ENCODE assay signal across 9 cellular contexts in genomic region chr2:43675646-43676321, GRCh38. TPM values are rescaled to one million over a fixed set of nuclear protein-coding genes. Genes with fewer than 3 reads are reported as not detected.
DNase-seq lines count a peak whose midpoint lies in the region; ATAC-seq, FAIRE-seq and TF ChIP-seq lines count a peak whose summit lies in the region.
"Had no signal": no experiment of that assay in that cellular context is flagged by ENCODE, and none has a peak within 500 bp of the region (broad histone marks: within the 10 kb centered on the region; RNA-seq: fewer than 3 reads in every experiment).

No MANE protein-coding gene starts in this region.

- peak overlapping the region; percentile 51 to 68 for H3K4me3 ChIP-seq in ascending aorta
- peak overlapping the region; percentile 67 to 72 for H3K4me3 ChIP-seq in kidney (ENCODE audit: low read length in 2 of 2)
- H3K4me3 ChIP-seq in testis, result peak overlapping the region; percentile 44 to 68
- H3K4me3 ChIP-seq: BLaER1 treated with 17β-estradiol and CSF1 and Interleukin-3, amounts not matched to agents 10 nM and 100 nM had no signal

- WGBS in testis, 2 donors, result 42 to 46% methylated on average over 14 of the region's 14 CpGs

- peaks cover 31% of the 10 kb centered on the region for H3K27me3 Mint-ChIP-seq in activated CD4-positive, alpha-beta T cell treated with anti-CD3 and anti-CD28 coated beads, Interleukin-2, amount 10 ng/mL, durations not matched to agents 7 days and 5 days

- intact Hi-C loops in ascending aorta (cut with DNase I) (no loop called here), kidney (cut with DNase I) (no loop called here), testis (cut with DNase I; ENCODE audit: low total_unique reads) (no loop called here)

- DNase-seq in activated CD4-positive, alpha-beta T cell treated with anti-CD3 and anti-CD28 coated beads, Interleukin-2, amount 10 ng/mL, durations not matched to agents 7 days and 5 days, result no peak
- DNase-seq in activated CD4-positive, alpha-beta T cell treated with anti-CD3 and anti-CD28 coated beads, Interleukin-2, amount 50 U/mL, for 48 hours, result no peak
- DNase-seq in ascending aorta (ENCODE audit: low spot score in 2 of 2), result no peak
- no peak for DNase-seq in kidney
- DNase-seq in testis, result no peak
- no peak for DNase-seq in 8988T

- H3K27ac ChIP-seq in ascending aorta, result no peak overlapping the region
- H3K27ac ChIP-seq in kidney (ENCODE audit: low read depth in 2 of 2, low read length in 2 of 2), result no peak overlapping the region
- peak overlapping the region in 1 of 2 donors; percentile 20 for H3K27ac ChIP-seq in testis
- H3K27ac ChIP-seq: BLaER1 treated with 17β-estradiol and CSF1 and Interleukin-3, amounts not matched to agents 10 nM and 100 nM had no signal

- POLR2A ChIA-PET in activated CD4-positive, alpha-beta T cell treated with anti-CD3 and anti-CD28 coated beads, Interleukin-2, amount 10 ng/mL, durations not matched to agents 7 days and 5 days (lab: Charles Lee), result no interaction called here

- ATAC-seq in HG02970 (IDR thresholded peaks at IDR 0.05; ENCODE audit: low FRiP score, unreplicated experiment), result no peak
- no peak for ATAC-seq in GM19351 (IDR thresholded peaks at IDR 0.05; ENCODE audit: unreplicated experiment)

- CTCF ChIA-PET in activated CD4-positive, alpha-beta T cell treated with anti-CD3 and anti-CD28 coated beads, Interleukin-2, amount 10 ng/mL, durations not matched to agents 7 days and 5 days (lab: Charles Lee), result interaction anchor here (0.6 kb wide), 1 partner anchor 362 kb away, joined by 5 read pairs; no protein-coding TSS in a partner anchor

- H3K4me3 Mint-ChIP-seq in activated CD4-positive, alpha-beta T cell treated with anti-CD3 and anti-CD28 coated beads, Interleukin-2, amount 10 ng/mL, durations not matched to agents 7 days and 5 days, result peak overlapping the region; percentile 20

- H3K9ac ChIP-seq in kidney (ENCODE audit: low read length in 2 of 2), result peak overlapping the region in 1 of 2 donors; percentile 56
- H3K9ac ChIP-seq: BLaER1 treated with 17β-estradiol and CSF1 and Interleukin-3, amounts not matched to agents 10 nM and 100 nM had no signal

- H3K9me3 ChIP-seq in ascending aorta (no peaks in the 10 kb centered on the region), kidney (ENCODE audit: control insufficient read depth in 1 of 2, low read length in 2 of 2) (no peaks in the 10 kb centered on the region), testis (no peaks in the 10 kb centered on the region)

- TF ChIP-seq POLR2A in testis (IDR thresholded peaks at IDR 0.05), result no peak

- H3K9me3 Mint-ChIP-seq in activated CD4-positive, alpha-beta T cell treated with anti-CD3 and anti-CD28 coated beads, Interleukin-2, amount 10 ng/mL, durations not matched to agents 7 days and 5 days, result peaks cover 5% of the 10 kb centered on the region

- no peaks in the 10 kb centered on the region for H3K36me3 ChIP-seq in ascending aorta
- H3K36me3 ChIP-seq in kidney (ENCODE audit: control insufficient read depth in 1 of 2, insufficient read depth in 2 of 2, low read length in 2 of 2), result no peaks in the 10 kb centered on the region
- no peaks in the 10 kb centered on the region for H3K36me3 ChIP-seq in testis (ENCODE audit: low read depth, missing control alignments)
- H3K36me3 ChIP-seq: BLaER1 treated with 17β-estradiol and CSF1 and Interleukin-3, amounts not matched to agents 10 nM and 100 nM had no signal

- no peaks in the 10 kb centered on the region for H3K4me1 ChIP-seq in ascending aorta
- H3K4me1 ChIP-seq in kidney (ENCODE audit: control insufficient read depth in 1 of 2, insufficient read depth in 1 of 2, low read depth in 1 of 2, low read length in 2 of 2), result no peaks in the 10 kb centered on the region
- H3K4me1 ChIP-seq in testis, result no peaks in the 10 kb centered on the region
- H3K4me1 ChIP-seq: BLaER1 treated with 17β-estradiol and CSF1 and Interleukin-3, amounts not matched to agents 10 nM and 100 nM had no signal

- peaks cover 3% of the 10 kb centered on the region for H3K4me1 Mint-ChIP-seq in activated CD4-positive, alpha-beta T cell treated with anti-CD3 and anti-CD28 coated beads, Interleukin-2, amount 10 ng/mL, durations not matched to agents 7 days and 5 days

- no peaks in the 10 kb centered on the region for H3K36me3 Mint-ChIP-seq in activated CD4-positive, alpha-beta T cell treated with anti-CD3 and anti-CD28 coated beads, Interleukin-2, amount 10 ng/mL, durations not matched to agents 7 days and 5 days (ENCODE audit: low read depth)

- no peak overlapping the region for H3K27ac Mint-ChIP-seq in activated CD4-positive, alpha-beta T cell treated with anti-CD3 and anti-CD28 coated beads, Interleukin-2, amount 10 ng/mL, durations not matched to agents 7 days and 5 days

- FAIRE-seq in kidney (lab: Jason Lieb, UNC), result no peak

- no peaks in the 10 kb centered on the region for H3K27me3 ChIP-seq in ascending aorta
- no peaks in the 10 kb centered on the region for H3K27me3 ChIP-seq in testis
- H3K27me3 ChIP-seq: BLaER1 treated with 17β-estradiol and CSF1 and Interleukin-3, amounts not matched to agents 10 nM and 100 nM had no signal

- TF ChIP-seq CTCF in ascending aorta (IDR thresholded peaks at IDR 0.05), result no peak
- TF ChIP-seq CTCF in kidney (IDR thresholded peaks at IDR 0.05; ENCODE audit: borderline replicate concordance, extremely low read depth, insufficient read depth), result no peak
- no peak for TF ChIP-seq CTCF in testis (IDR thresholded peaks at IDR 0.05)

RNA-seq across cellular contexts. Expression of gene C1GALT1C1L, which starts 0.4 kb away (rescaled TPM):
- not detected for total RNA-seq in activated CD4-positive, alpha-beta T cell treated with anti-CD3 and anti-CD28 coated beads, Interleukin-2, amount 10 ng/mL, durations not matched to agents 7 days and 5 days
- total RNA-seq in ascending aorta, result not detected
- total RNA-seq in kidney, result 1.9 TPM
- 3.5 TPM for polyA plus RNA-seq in kidney (ENCODE audit: insufficient read depth, low read depth, low replicate concordance)
- total RNA-seq in testis, result 1 to 10 TPM; 3.1 to 5.8 TPM
- 8.6 TPM for polyA plus RNA-seq in testis (ENCODE audit: insufficient read depth, low read depth, low replicate concordance)

RNA-seq across cellular contexts. Expression of gene PLEKHH2, which starts 38.7 kb away (rescaled TPM):
- under 1 TPM; 0.20 to 0.40 TPM for total RNA-seq in activated CD4-positive, alpha-beta T cell treated with anti-CD3 and anti-CD28 coated beads, Interleukin-2, amount 10 ng/mL, durations not matched to agents 7 days and 5 days
- total RNA-seq in ascending aorta, result 15.0 TPM
- total RNA-seq in kidney, result 25.0 TPM
- polyA plus RNA-seq in kidney (ENCODE audit: insufficient read depth, low read depth, low replicate concordance), result 4.3 TPM
- 10 to 100 TPM; 45.3 to 80.2 TPM for total RNA-seq in testis
- 7.4 TPM for polyA plus RNA-seq in testis (ENCODE audit: insufficient read depth, low read depth, low replicate concordance)

Comparison
In these comparisons a context has a peak if more than half of its experiments do, and no peak if none do; other contexts are left out.
1. RNA of gene PLEKHH2, which starts 38.7 kb away (total RNA-seq): 45.3 to 80.2 TPM in testis, 25.0 TPM in kidney (single experiment) and 15.0 TPM in ascending aorta (single experiment); 0.20 to 0.40 TPM in activated CD4-positive, alpha-beta T cell treated with anti-CD3 and anti-CD28 coated beads, Interleukin-2, amount 10 ng/mL, durations not matched to agents 7 days and 5 days; every median in the first group is over 10 times any median in the second.
2. Peak in every context shown above with its lines, with median percentiles within 50 percentile points of each other: H3K4me3 ChIP-seq.